Comparison of ENCODE assay signal across 8 cellular contexts in genomic region chr6:13328076-13328874, GRCh38. TPM values are rescaled to one million over a fixed set of nuclear protein-coding genes. Genes with fewer than 3 reads are reported as not detected.
DNase-seq lines count a peak whose midpoint lies in the region; ATAC-seq, FAIRE-seq and TF ChIP-seq lines count a peak whose summit lies in the region.

TBC1D7 (minus strand) TSS chr6:13328537; CDS start chr6:13326898, 1,639 bp downstream.

- H3K4me3 Mint-ChIP-seq in WTC11 (peak within 1 kb of the TSS; percentile 89), immature natural killer cell (peak within 1 kb of the TSS; percentile 95 to 96 (median 95))

- H3K4me1 Mint-ChIP-seq in WTC11 (peaks cover 22% of the 10 kb centered on the region), immature natural killer cell (peaks cover 24 to 31% of the 10 kb centered on the region in 2 donors)

- H3K27me3 ChIP-seq in bronchial epithelial cell (ENCODE audit: control insufficient read depth, insufficient read depth, low read length) (no peaks in the 10 kb centered on the region), spleen (replicated peaks in 1 of 7) (no peaks in the 10 kb centered on the region)

- peak; percentile 97 for DNase-seq in AG08395 (ENCODE audit: low spot score)
- peak; percentile 96 for DNase-seq in NCI-H2227 (lab: John Stamatoyannopoulos, UW; ENCODE audit: unreplicated experiment)
- DNase-seq in WTC11 (ENCODE audit: low spot score): peak; percentile 93
- peak; percentile 75 for DNase-seq in bronchial epithelial cell (ENCODE audit: low read depth)
- peak; percentile 94 to 95 (median 95) for DNase-seq in immature natural killer cell
- DNase-seq in spleen: peak; percentile 98

- TF ChIP-seq CTCF in WTC11 (IDR thresholded peaks at IDR 0.05) (no peak), bronchial epithelial cell (IDR thresholded peaks at IDR 0.05; ENCODE audit: insufficient read depth, low read length, severe bottlenecking) (peak; percentile 33), spleen (IDR thresholded peaks at IDR 0.05 in 8 of 11, conservative IDR thresholded peaks at IDR 0.05 in 3 of 11) (peak in 5 of 11 experiments; percentile 6 to 29 (median 24))

- peak within 1 kb of the TSS; percentile 88 to 98 (median 94) for H3K27ac ChIP-seq in spleen

- POLR2A ChIA-PET in WTC11 (lab: Charles Lee): interaction anchor here (0.6 to 2.1 kb wide), 7 partner anchors 26 to 287 kb away, joined by 3 to 12 read pairs (median 3); partner anchors contain the start of gene NOL7

- peaks cover 13 to 43% (median 18%) of the 10 kb centered on the region in 6 donors for H3K4me1 ChIP-seq in spleen

- FAIRE-seq in bronchial epithelial cell (lab: Jason Lieb, UNC): no peak

- H3K36me3 ChIP-seq in bronchial epithelial cell (ENCODE audit: control insufficient read depth, insufficient read depth, low read length): no peaks in the 10 kb centered on the region
- H3K36me3 ChIP-seq in spleen: peaks cover 0 to 31% (median 18%) of the 10 kb centered on the region in 6 donors

- TF ChIP-seq POLR2A in spleen (IDR thresholded peaks at IDR 0.05): peak; percentile 63 to 89 (median 82)

- H3K9me3 ChIP-seq in spleen: no peaks in the 10 kb centered on the region

- H3K4me3 ChIP-seq in bronchial epithelial cell (ENCODE audit: low read depth, low read length) (peak within 1 kb of the TSS; percentile 60), spleen (peak within 1 kb of the TSS; percentile 57 to 82 (median 68))

- 0 to 1% (median 1%) methylated on average over 21 to 63 of the region's 63 CpGs for WGBS in spleen, 5 donors

- intact Hi-C loops in spleen (cut with DNase I; ENCODE audit: low total_unique reads): no loop called here

- H3K36me3 Mint-ChIP-seq in WTC11 (peaks cover 26% of the 10 kb centered on the region), immature natural killer cell (peaks cover 4 to 13% (median 10%) of the 10 kb centered on the region in 3 donors)

- ATAC-seq in GM18907 (IDR thresholded peaks at IDR 0.05; ENCODE audit: unreplicated experiment) (peak; percentile 88), HG03139 (IDR thresholded peaks at IDR 0.05; ENCODE audit: unreplicated experiment) (peak; percentile 91), WTC11 (peak; percentile 88)

- H3K9me3 Mint-ChIP-seq in WTC11: no peaks in the 10 kb centered on the region
- no peaks in the 10 kb centered on the region for H3K9me3 Mint-ChIP-seq in immature natural killer cell

- CTCF ChIA-PET in WTC11 (lab: Charles Lee): interaction anchor here (0.7 to 2.5 kb wide), 11 partner anchors 40 to 296 kb away, joined by 3 to 20 read pairs (median 4); partner anchors contain the start of genes GFOD1, NOL7 and SIRT5

- peak within 1 kb of the TSS; percentile 94 for H3K27ac Mint-ChIP-seq in WTC11
- H3K27ac Mint-ChIP-seq in immature natural killer cell: peak within 1 kb of the TSS; percentile 92 to 99 (median 98)

- no peaks in the 10 kb centered on the region for H3K27me3 Mint-ChIP-seq in WTC11 (ENCODE audit: low read depth)
- H3K27me3 Mint-ChIP-seq in immature natural killer cell (ENCODE audit: low read depth in 3 of 3): peaks cover 0 to 8% (median 2%) of the 10 kb centered on the region in 3 donors

TF ChIP-seq in WTC11, 78 proteins besides CTCF, POLR2A, EP300 and RAD21 (continues in another document):
- TF ChIP-seq ARID4B (CRISPR knock-in tag; IDR thresholded peaks at IDR 0.05; ENCODE audit: borderline replicate concordance) (0 out of 2 replicates have a peak, but pooled peaks have one; percentile 29), ERG (CRISPR knock-in tag; IDR thresholded peaks at IDR 0.05) (no peak), FOXP1 (CRISPR knock-in tag; IDR thresholded peaks at IDR 0.05; ENCODE audit: borderline replicate concordance) (peak; percentile 55; the same call in 1 of the 2 replicates), MAX (CRISPR knock-in tag; IDR thresholded peaks at IDR 0.05) (no peak), ZNF232 (CRISPR knock-in tag; IDR thresholded peaks at IDR 0.05) (no peak), TEAD4 (CRISPR knock-in tag; IDR thresholded peaks at IDR 0.05) (no peak), USF1 (CRISPR knock-in tag; IDR thresholded peaks at IDR 0.05) (0 out of 2 replicates have a peak, but pooled peaks have one; percentile 5), SP1 (CRISPR knock-in tag; conservative IDR thresholded peaks at IDR 0.05) (peak; percentile 75; the same call in 1 of the 2 replicates), FOXJ3 (CRISPR knock-in tag; IDR thresholded peaks at IDR 0.05; ENCODE audit: borderline replicate concordance) (no peak), ZBTB43 (CRISPR knock-in tag; IDR thresholded peaks at IDR 0.05) (peak; percentile 59; the same call in 1 of the 2 replicates), SMAD3 (CRISPR knock-in tag; IDR thresholded peaks at IDR 0.05; ENCODE audit: borderline replicate concordance) (no peak), ZNF396 (CRISPR knock-in tag; IDR thresholded peaks at IDR 0.05; ENCODE audit: borderline replicate concordance) (no peak), GTF2I (CRISPR knock-in tag; conservative IDR thresholded peaks at IDR 0.05) (no peak), TP53 (CRISPR knock-in tag; IDR thresholded peaks at IDR 0.05) (no peak), NR2C2 (CRISPR knock-in tag; IDR thresholded peaks at IDR 0.05) (no peak)

RNA-seq across cellular contexts. Expression of gene TBC1D7, which starts in this region (rescaled TPM):
- total RNA-seq in WTC11 (2021) (44.9 to 47.6 TPM (median 45.3 TPM) in 3 replicates), bronchial epithelial cell (34.4 and 44.5 TPM in 2 replicates), spleen (10 to 100 TPM; 10.9 to 20.9 (median 17.5) TPM)
- polyA plus RNA-seq in immature natural killer cell (10 to 100 TPM; 19.0 to 40.3 (median 23.5) TPM), spleen (10 to 100 TPM; 12.2 to 15.0 (median 13.3) TPM)

Comparison
In these comparisons a context has a peak if more than half of its experiments do, and no peak if none do; other contexts are left out.
1. Peak in every context shown above with its lines: DNase-seq, ATAC-seq, H3K4me3 ChIP-seq and H3K27ac ChIP-seq.